In genomic region chr7:116633131-116633988, GRCh38 we compare ENCODE assay signal across 8 cellular contexts. TPM values are rescaled to one million over a fixed set of nuclear protein-coding genes. Genes with fewer than 3 reads are reported as not detected.
DNase-seq lines count a peak whose midpoint lies in the region; ATAC-seq and TF ChIP-seq lines count a peak whose summit lies in the region.

No MANE protein-coding gene starts in this region.

- TF ChIP-seq POLR2A in sigmoid colon (IDR thresholded peaks at IDR 0.05): no peak

- intact Hi-C loops in sigmoid colon (cut with DNase I): no loop called here

- H3K27ac ChIP-seq in epithelial cell of prostate: peak overlapping the region; percentile 88
- H3K27ac ChIP-seq in subcutaneous abdominal adipose tissue (ENCODE audit: low read depth, low read length): peak overlapping the region; percentile 21
- H3K27ac ChIP-seq in sigmoid colon: no peak overlapping the region

- H3K27me3 ChIP-seq in subcutaneous abdominal adipose tissue (ENCODE audit: control insufficient read depth in 5 of 5, insufficient read depth in 4 of 5, low read length in 5 of 5) (no peaks in the 10 kb centered on the region), sigmoid colon (no peaks in the 10 kb centered on the region)

- no peak overlapping the region for H3K4me3 ChIP-seq in subcutaneous abdominal adipose tissue (ENCODE audit: low read depth in 1 of 5, low read length in 5 of 5)
- no peak overlapping the region for H3K4me3 ChIP-seq in sigmoid colon

- H3K9me3 ChIP-seq in subcutaneous abdominal adipose tissue (ENCODE audit: control insufficient read depth in 5 of 5, low read length in 5 of 5) (no peaks in the 10 kb centered on the region), sigmoid colon (no peaks in the 10 kb centered on the region)

- peak; percentile 29 for ATAC-seq in GM18867 (IDR thresholded peaks at IDR 0.05; ENCODE audit: unreplicated experiment)
- ATAC-seq in HG03342 (IDR thresholded peaks at IDR 0.05; ENCODE audit: unreplicated experiment): peak; percentile 38

- H3K36me3 ChIP-seq in subcutaneous abdominal adipose tissue (ENCODE audit: control insufficient read depth in 5 of 5, insufficient read depth in 5 of 5, low read length in 5 of 5) (no peaks in the 10 kb centered on the region), sigmoid colon (no peaks in the 10 kb centered on the region)

- H3K4me1 ChIP-seq in subcutaneous abdominal adipose tissue (ENCODE audit: control insufficient read depth in 5 of 5, insufficient read depth in 5 of 5, low read length in 5 of 5): peaks cover 0 to 15% (median 12%) of the 10 kb centered on the region in 5 donors
- H3K4me1 ChIP-seq in sigmoid colon: peaks cover 0 to 28% (median 15%) of the 10 kb centered on the region in 4 donors

- H3K9ac ChIP-seq in subcutaneous abdominal adipose tissue (ENCODE audit: low read length in 5 of 5): no peak overlapping the region

- no peak for DNase-seq in epithelial cell of prostate (ENCODE audit: low read depth, low spot score)
- DNase-seq in ecto neural progenitor cell (ENCODE audit: low spot score): no peak
- no peak for DNase-seq in sigmoid colon
- no peak for DNase-seq in NCI-H1048 (lab: John Stamatoyannopoulos, UW)
- no peak for DNase-seq in foreskin melanocyte

- 79 to 82% methylated on average over 13 of the region's 13 CpGs for WGBS in sigmoid colon, 2 donors

- no peak for TF ChIP-seq CTCF in sigmoid colon (IDR thresholded peaks at IDR 0.05)

- no peak for TF ChIP-seq EP300 in sigmoid colon (IDR thresholded peaks at IDR 0.05)

RNA-seq across cellular contexts. Expression of gene MET, which starts 38.6 kb away (rescaled TPM):
- total RNA-seq in sigmoid colon: 10 to 100 TPM; 15.9 to 21.6 (median 18.6) TPM
- 10 to 100 TPM in 1 of 3 donors, 1 to 10 TPM in 2; 1.2 to 10.5 (median 1.8) TPM for polyA plus RNA-seq in sigmoid colon

Comparison
In these comparisons a context has a peak if more than half of its experiments do, and no peak if none do; other contexts are left out.
1. H3K27ac ChIP-seq: peak in epithelial cell of prostate (single experiment) and subcutaneous abdominal adipose tissue (single experiment); none in sigmoid colon (0 of 4).